Comparison of ENCODE assay signal across 23 cellular contexts in genomic region chr6:10276106-10276505, GRCh38.
A peak's percentile ranks its signal among the peaks of the same experiment; 100 is the strongest.
DNase-seq lines count a peak whose midpoint lies in the region; FAIRE-seq and TF ChIP-seq lines count a peak whose summit lies in the region.
"Had no signal": no experiment of that assay in that cellular context is flagged by ENCODE, and none has a peak within 500 bp of the region (broad histone marks: within the 10 kb centered on the region; RNA-seq: fewer than 3 reads in every experiment).

No MANE protein-coding gene starts in this region.

- H3K4me3 Mint-ChIP-seq in progenitor cell of endocrine pancreas (ENCODE audit: low read depth): no peak overlapping the region
- H3K4me3 Mint-ChIP-seq: activated naive CD8-positive, alpha-beta T cell treated with anti-CD3 and anti-CD28 coated beads, Interleukin-2, amount 10 ng/mL, durations not matched to agents 7 days and 5 days; memory B cell; natural killer cell had no signal

- H3K27ac Mint-ChIP-seq in progenitor cell of endocrine pancreas: no peak overlapping the region
- H3K27ac Mint-ChIP-seq: activated naive CD8-positive, alpha-beta T cell treated with anti-CD3 and anti-CD28 coated beads, Interleukin-2, amount 10 ng/mL, durations not matched to agents 7 days and 5 days; memory B cell; natural killer cell had no signal

- H3K27me3 ChIP-seq in SJSA1 (replicated peaks): no peaks in the 10 kb centered on the region
- H3K27me3 ChIP-seq: esophagus squamous epithelium, transverse colon had no signal

- peak; percentile 95 for FAIRE-seq in H54 (lab: Jason Lieb, UNC)
- FAIRE-seq: GM19239, islet of Langerhans had no signal

- peak overlapping the region; percentile 42 for H3K27ac ChIP-seq in SJSA1
- H3K27ac ChIP-seq: cardiac muscle cell, esophagus squamous epithelium, transverse colon had no signal

- WGBS in lower leg skin, 2 donors: 72 to 80% methylated on average over 2 of the region's 2 CpGs

- peaks cover 6% of the 10 kb centered on the region for H3K9me3 Mint-ChIP-seq in progenitor cell of endocrine pancreas (ENCODE audit: low read depth)

- DNase-seq in H54 (ENCODE audit: insufficient read length, low spot score): no peak
- peak in 1 of 2 experiments; percentile 32 for DNase-seq in SJSA1 (ENCODE audit: low read depth in 1 of 2, low spot score in 2 of 2)
- peak; percentile 15 for DNase-seq in fibroblast of the aortic adventitia (ENCODE audit: low read depth)
- peak; percentile 58 for DNase-seq in renal cortical epithelial cell (ENCODE audit: low read depth)
- no peak for DNase-seq in NCI-H345 (lab: John Stamatoyannopoulos, UW)
- no peak for DNase-seq in lower leg skin (ENCODE audit: low spot score in 2 of 2)
- no peak for DNase-seq in G401 (ENCODE audit: low spot score)
- no peak for DNase-seq in progenitor cell of endocrine pancreas (ENCODE audit: low spot score, unreplicated experiment)
- DNase-seq: activated CD4-positive, alpha-beta T cell treated with anti-CD3 and anti-CD28 coated beads for 4 hours; activated naive CD8-positive, alpha-beta T cell treated with anti-CD3 and anti-CD28 coated beads, Interleukin-2, amount 10 ng/mL, durations not matched to agents 7 days and 5 days; esophagus squamous epithelium; H7; natural killer cell; NCI-H2029; posterior cingulate gyrus; stimulated activated CD4-positive, alpha-beta T cell treated with anti-CD3 and anti-CD28 coated beads, Interleukin-2, amount 100 ng/mL, for 24 hours; stimulated activated naive CD4-positive, alpha-beta T cell treated with Interleukin-2 at 50 U/mL for 16 hours; transverse colon had no signal

- TF ChIP-seq CTCF in fibroblast of the aortic adventitia (IDR thresholded peaks at IDR 0.05; ENCODE audit: insufficient read depth, low read length): no peak
- no peak for TF ChIP-seq CTCF in lower leg skin (IDR thresholded peaks at IDR 0.05)
- TF ChIP-seq CTCF in progenitor cell of endocrine pancreas (IDR thresholded peaks at IDR 0.05; ENCODE audit: unreplicated experiment): no peak

- H3K4me1 Mint-ChIP-seq in progenitor cell of endocrine pancreas (ENCODE audit: low read depth): peaks cover 4% of the 10 kb centered on the region
- H3K4me1 Mint-ChIP-seq: activated naive CD8-positive, alpha-beta T cell treated with anti-CD3 and anti-CD28 coated beads, Interleukin-2, amount 10 ng/mL, durations not matched to agents 7 days and 5 days; memory B cell; natural killer cell had no signal

- intact Hi-C loops in lower leg skin (cut with DNase I; ENCODE audit: low total_unique reads): no loop called here

- no peaks in the 10 kb centered on the region for H3K36me3 Mint-ChIP-seq in progenitor cell of endocrine pancreas (ENCODE audit: insufficient read depth)
- H3K36me3 Mint-ChIP-seq: activated naive CD8-positive, alpha-beta T cell treated with anti-CD3 and anti-CD28 coated beads, Interleukin-2, amount 10 ng/mL, durations not matched to agents 7 days and 5 days; memory B cell had no signal

- TF ChIP-seq POLR2A in H54 (IDR thresholded peaks at IDR 0.05; ENCODE audit: low read depth, low read length): no peak
- no peak for TF ChIP-seq POLR2A in lower leg skin (IDR thresholded peaks at IDR 0.05)

- in situ Hi-C loops in G401 (cut with HindIII; ENCODE audit: low sequenced_read_pairs): no loop called here

- H3K36me3 ChIP-seq in SJSA1: no peaks in the 10 kb centered on the region
- H3K36me3 ChIP-seq: cardiac muscle cell, esophagus squamous epithelium, transverse colon had no signal

- H3K4me3 ChIP-seq in SJSA1: no peak overlapping the region
- H3K4me3 ChIP-seq in fibroblast of the aortic adventitia (ENCODE audit: low read depth, low read length): no peak overlapping the region
- no peak overlapping the region for H3K4me3 ChIP-seq in lower leg skin (ENCODE audit: low read depth, poor library complexity, severe bottlenecking)
- H3K4me3 ChIP-seq: cardiac muscle cell, esophagus squamous epithelium, transverse colon had no signal

- peaks cover 3% of the 10 kb centered on the region for H3K27me3 Mint-ChIP-seq in progenitor cell of endocrine pancreas
- H3K27me3 Mint-ChIP-seq: activated naive CD8-positive, alpha-beta T cell treated with anti-CD3 and anti-CD28 coated beads, Interleukin-2, amount 10 ng/mL, durations not matched to agents 7 days and 5 days had no signal

- no peaks in the 10 kb centered on the region for H3K9me3 ChIP-seq in SJSA1 (replicated peaks)
- H3K9me3 ChIP-seq: Caco-2, esophagus squamous epithelium, transverse colon had no signal

- H3K4me1 ChIP-seq in SJSA1 (replicated peaks): peaks cover 33% of the 10 kb centered on the region
- H3K4me1 ChIP-seq: Caco-2, transverse colon had no signal

Comparison
In these comparisons a context has a peak if more than half of its experiments do, and no peak if none do; other contexts are left out.
1. DNase-seq: peak in fibroblast of the aortic adventitia (single experiment) and renal cortical epithelial cell (single experiment); none in H54 (single experiment), NCI-H345 (single experiment), lower leg skin (0 of 2), G401 (single experiment) and progenitor cell of endocrine pancreas (single experiment).